In the genomic region with DNA sequence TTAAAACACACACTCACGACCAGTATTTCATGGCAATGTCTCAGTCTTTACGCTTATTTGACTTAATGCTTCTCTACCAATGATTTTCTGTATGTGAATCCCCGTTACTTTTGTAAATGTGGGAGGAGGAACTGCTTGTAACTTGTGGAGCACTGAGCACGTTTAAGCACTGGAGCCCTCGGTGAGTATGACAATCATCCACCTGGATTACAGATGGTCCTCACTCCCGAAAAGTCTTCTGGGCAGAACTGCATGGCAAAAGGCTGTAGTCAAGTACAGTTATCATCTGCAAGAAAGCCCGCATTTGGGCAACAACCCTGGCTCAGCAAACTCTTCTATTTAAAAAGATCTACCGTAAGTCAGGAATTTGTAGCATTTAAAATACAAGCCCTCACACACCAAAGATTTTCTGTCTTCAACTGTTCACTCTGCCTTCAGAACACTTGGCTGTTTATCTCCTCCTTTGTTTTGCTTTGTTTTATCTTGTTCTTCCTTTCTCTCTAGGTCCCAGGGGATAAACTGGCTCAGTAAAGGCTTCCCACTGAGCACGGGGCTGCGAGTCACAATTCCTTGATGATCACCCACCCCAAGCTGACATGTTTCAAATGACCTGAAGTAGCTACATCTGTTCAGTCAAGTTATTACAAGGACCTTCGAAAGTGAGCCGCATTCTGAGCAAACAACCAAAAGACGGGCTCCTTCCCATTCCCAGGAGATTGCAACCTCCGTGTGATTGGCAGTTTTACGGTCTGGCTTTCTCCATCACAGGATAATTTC, we compare ENCODE assay signal across 21 cellular contexts.
DNase-seq lines count a peak whose midpoint lies in the region; ATAC-seq and TF ChIP-seq lines count a peak whose summit lies in the region.
"Had no signal": no experiment of that assay in that cellular context is flagged by ENCODE, and none has a peak within 500 bp of the region (broad histone marks: within the 10 kb centered on the region; RNA-seq: fewer than 3 reads in every experiment).

No MANE protein-coding gene starts in this region.

- peak overlapping the region; percentile 50 for H3K27ac Mint-ChIP-seq in nephron progenitor cell
- H3K27ac Mint-ChIP-seq: CD4-positive, CD25-positive, alpha-beta regulatory T cell had no signal

- no peak overlapping the region for H3K14ac ChIP-seq in trophoblast cell (ENCODE audit: low read length)

- no peak overlapping the region for H4K91ac ChIP-seq in trophoblast cell (ENCODE audit: low read depth, low read length)

- H3K36me3 ChIP-seq in trophoblast cell (ENCODE audit: control insufficient read depth in 1 of 2, insufficient read depth in 2 of 2, low read length in 2 of 2): no peaks in the 10 kb centered on the region
- H3K36me3 ChIP-seq: adrenal gland, spleen had no signal

- H3K36me3 Mint-ChIP-seq in nephron progenitor cell (ENCODE audit: low read depth): peaks cover 7% of the 10 kb centered on the region

- H2AFZ ChIP-seq in trophoblast cell (ENCODE audit: insufficient read depth, low read length, poor library complexity): no peak overlapping the region

- no peak overlapping the region for H3K4me2 ChIP-seq in trophoblast cell (ENCODE audit: low read length)

- H3K4me3 Mint-ChIP-seq in nephron progenitor cell: peak overlapping the region; percentile 75
- H3K4me3 Mint-ChIP-seq: CD4-positive, CD25-positive, alpha-beta regulatory T cell had no signal

- H3K79me2 ChIP-seq in trophoblast cell (ENCODE audit: control insufficient read depth, insufficient read depth, low read length, poor library complexity): no peaks in the 10 kb centered on the region

- no peak for TF ChIP-seq CTCF in NB4 (IDR thresholded peaks at IDR 0.05; ENCODE audit: low read depth, low read length)
- no peak for TF ChIP-seq CTCF in nephron progenitor cell (IDR thresholded peaks at IDR 0.05)

- no peak overlapping the region for H2BK5ac ChIP-seq in trophoblast cell (ENCODE audit: low read depth, low read length, poor library complexity)

- H3K23ac ChIP-seq in trophoblast cell (ENCODE audit: low read length): no peak overlapping the region

- H3K79me1 ChIP-seq in trophoblast cell (ENCODE audit: low read length): no peaks in the 10 kb centered on the region

- H3K9ac ChIP-seq in trophoblast cell (ENCODE audit: low read length): no peak overlapping the region

- TF ChIP-seq POLR2A in NB4 (IDR thresholded peaks at IDR 0.05; ENCODE audit: extremely low read depth, insufficient read length): no peak

- no peaks in the 10 kb centered on the region for H3K9me3 ChIP-seq in trophoblast cell (ENCODE audit: insufficient read depth, low read depth, low read length)
- H3K9me3 ChIP-seq: adrenal gland had no signal

- peaks cover 48% of the 10 kb centered on the region for H3K4me1 Mint-ChIP-seq in nephron progenitor cell
- H3K4me1 Mint-ChIP-seq: CD4-positive, CD25-positive, alpha-beta regulatory T cell had no signal

- H3K4me1 ChIP-seq in trophoblast cell (ENCODE audit: control insufficient read depth in 1 of 2, insufficient read depth in 2 of 2, low read length in 2 of 2): no peaks in the 10 kb centered on the region
- H3K4me1 ChIP-seq: adrenal gland, spleen had no signal

- H3K4ac ChIP-seq in trophoblast cell (ENCODE audit: low read depth, low read length): no peak overlapping the region

- no peak overlapping the region for H3K18ac ChIP-seq in trophoblast cell (ENCODE audit: low read length)

- no peak overlapping the region for H3K27ac ChIP-seq in trophoblast cell (ENCODE audit: low read depth, low read length)
- H3K27ac ChIP-seq: adrenal gland, spleen had no signal

- H3K9me3 Mint-ChIP-seq in nephron progenitor cell: no peaks in the 10 kb centered on the region

- ATAC-seq in HG02938 (IDR thresholded peaks at IDR 0.05; ENCODE audit: unreplicated experiment) (no peak), GM18861 (IDR thresholded peaks at IDR 0.05; ENCODE audit: unreplicated experiment) (no peak)
- ATAC-seq: esophagus mucosa, left lobe of liver had no signal

- H3K4me3 ChIP-seq in NB4 (ENCODE audit: low read depth, low read length) (no peak overlapping the region), trophoblast cell (ENCODE audit: low read depth, low read length) (no peak overlapping the region)
- H3K4me3 ChIP-seq: adrenal gland, spleen had no signal

- WGBS in trophoblast cell (ENCODE audit: extremely low coverage, insufficient coverage, insufficient read length): no CpG with 5 or more reads among the region's 15 CpGs

- no peak overlapping the region for H2BK120ac ChIP-seq in trophoblast cell (ENCODE audit: insufficient read depth, low read length, poor library complexity)

- H2AK5ac ChIP-seq in trophoblast cell (ENCODE audit: low read length): no peak overlapping the region

- DNase-seq in DMS79 (lab: John Stamatoyannopoulos, UW) (peak; percentile 25), NB4 (ENCODE audit: low read depth) (peak; percentile 0), astrocyte of the hippocampus (ENCODE audit: low read depth, low spot score) (peak; percentile 2), nephron progenitor cell (peak; percentile 59), DMS153 treated with DMSO at 0.1 percent for 48 hours (lab: John Stamatoyannopoulos, UW; ENCODE audit: unreplicated experiment) (no peak), trophoblast cell (no peak)
- DNase-seq: activated CD4-positive, alpha-beta T cell treated with anti-CD3 and anti-CD28 coated beads, Interleukin-2, amount 50 U/mL, for 1 hour; activated CD8-positive, alpha-beta memory T cell treated with anti-CD3 and anti-CD28 coated beads, Interleukin-2, amount 50 U/mL, for 48 hours; activated effector memory CD4-positive, alpha-beta T cell treated with anti-CD3 and anti-CD28 coated beads, Interleukin-2, amount 50 U/mL, for 16 hours; adrenal gland; CD4-positive, CD25-positive, alpha-beta regulatory T cell; DND-41; midbrain; NCI-H526; SIG-M5; spleen; stimulated activated CD8-positive, alpha-beta memory T cell treated with anti-CD3 and anti-CD28 coated beads, Interleukin-4, amount 100 ng/mL, for 48 hours had no signal

- no peak overlapping the region for H2BK12ac ChIP-seq in trophoblast cell (ENCODE audit: low read length)

- no peaks in the 10 kb centered on the region for H3K27me3 ChIP-seq in trophoblast cell (ENCODE audit: insufficient read depth, low read length)
- H3K27me3 ChIP-seq: adrenal gland had no signal

- H4K12ac ChIP-seq in trophoblast cell (ENCODE audit: low read depth, low read length): no peak overlapping the region

- H3K27me3 Mint-ChIP-seq in nephron progenitor cell (ENCODE audit: low read depth, poor library complexity): peaks cover 3% of the 10 kb centered on the region
- H3K27me3 Mint-ChIP-seq: CD4-positive, CD25-positive, alpha-beta regulatory T cell had no signal

- no peak overlapping the region for H4K8ac ChIP-seq in trophoblast cell (ENCODE audit: low read depth, low read length)

Comparison
In these comparisons a context has a peak if more than half of its experiments do, and no peak if none do; other contexts are left out.
1. DNase-seq: peak in DMS79 (single experiment), NB4 (single experiment), astrocyte of the hippocampus (single experiment) and nephron progenitor cell (single experiment); none in DMS153 treated with DMSO at 0.1 percent for 48 hours (single experiment) and trophoblast cell (0 of 2).